1 cellular context compared by ENCODE assay signal in genomic region chr19:58500242-58500641, GRCh38.
TF ChIP-seq lines count a peak whose summit lies in the region.

No MANE protein-coding gene starts in this region.

TF ChIP-seq in H1, 55 proteins besides CTCF, POLR2A, EP300 and RAD21:
- TF ChIP-seq POU5F1 (IDR thresholded peaks at IDR 0.05; ENCODE audit: low read depth, low read length) (no peak), SIX5 (IDR thresholded peaks at IDR 0.05; ENCODE audit: low read depth, low read length) (no peak)
